9 cellular contexts compared by ENCODE assay signal in genomic region chr10:99926925-99927718, GRCh38.
DNase-seq lines count a peak whose midpoint lies in the region; ATAC-seq, FAIRE-seq and TF ChIP-seq lines count a peak whose summit lies in the region.
"Had no signal": no experiment of that assay in that cellular context is flagged by ENCODE, and none has a peak within 500 bp of the region (broad histone marks: within the 10 kb centered on the region; RNA-seq: fewer than 3 reads in every experiment).

No MANE protein-coding gene starts in this region.

- H3K9ac ChIP-seq in duodenal mucosa (ENCODE audit: low read depth in 1 of 2, low read length in 2 of 2) = peak overlapping the region; percentile 74 to 85

- intact Hi-C loops in activated CD8-positive, alpha-beta T cell treated with anti-CD3 and anti-CD28 coated beads for 36 hours (cut with micrococcal nuclease) = no loop called here

- no peaks in the 10 kb centered on the region for H3K27me3 Mint-ChIP-seq in activated CD8-positive, alpha-beta T cell treated with anti-CD3 and anti-CD28 coated beads for 36 hours
- H3K27me3 Mint-ChIP-seq in activated CD8-positive, alpha-beta T cell treated with anti-CD3 and anti-CD28 coated beads, Interleukin-2, amount 10 ng/mL, durations not matched to agents 7 days and 5 days (ENCODE audit: low read depth) = no peaks in the 10 kb centered on the region

- no peaks in the 10 kb centered on the region for H3K27me3 ChIP-seq in duodenal mucosa (ENCODE audit: control insufficient read depth in 1 of 2, insufficient read depth in 2 of 2, low read length in 2 of 2)
- H3K27me3 ChIP-seq in lung (ENCODE audit: control insufficient read depth, insufficient read depth) = no peaks in the 10 kb centered on the region

- H3K9me3 Mint-ChIP-seq in activated CD8-positive, alpha-beta T cell treated with anti-CD3 and anti-CD28 coated beads for 36 hours = no peaks in the 10 kb centered on the region
- no peaks in the 10 kb centered on the region for H3K9me3 Mint-ChIP-seq in activated CD8-positive, alpha-beta T cell treated with anti-CD3 and anti-CD28 coated beads, Interleukin-2, amount 10 ng/mL, durations not matched to agents 7 days and 5 days (ENCODE audit: insufficient read depth)

- peak overlapping the region; percentile 83 to 91 for H3K4me3 ChIP-seq in duodenal mucosa (ENCODE audit: low read depth in 1 of 2, low read length in 2 of 2)
- no peak overlapping the region for H3K4me3 ChIP-seq in lung

- peak overlapping the region; percentile 18 for H3K27ac Mint-ChIP-seq in activated CD8-positive, alpha-beta T cell treated with anti-CD3 and anti-CD28 coated beads for 36 hours
- H3K27ac Mint-ChIP-seq in activated CD8-positive, alpha-beta T cell treated with anti-CD3 and anti-CD28 coated beads, Interleukin-2, amount 10 ng/mL, durations not matched to agents 7 days and 5 days = no peak overlapping the region

- no peaks in the 10 kb centered on the region for H3K9me3 ChIP-seq in duodenal mucosa (ENCODE audit: control insufficient read depth in 1 of 2, low read length in 2 of 2)
- no peaks in the 10 kb centered on the region for H3K9me3 ChIP-seq in lung (ENCODE audit: control insufficient read depth in 2 of 2, insufficient read depth in 1 of 2, low read length in 1 of 2)

- H3K36me3 ChIP-seq in duodenal mucosa (ENCODE audit: control insufficient read depth in 1 of 2, insufficient read depth in 2 of 2, low read length in 2 of 2) (no peaks in the 10 kb centered on the region), lung (ENCODE audit: control insufficient read depth in 2 of 2, insufficient read depth in 2 of 2, low read length in 2 of 2) (no peaks in the 10 kb centered on the region)

- 40 to 58% methylated on average over 9 of the region's 9 CpGs for WGBS in lung, 2 donors

- no peak overlapping the region for H3K4me3 Mint-ChIP-seq in activated CD8-positive, alpha-beta T cell treated with anti-CD3 and anti-CD28 coated beads for 36 hours
- no peak overlapping the region for H3K4me3 Mint-ChIP-seq in activated CD8-positive, alpha-beta T cell treated with anti-CD3 and anti-CD28 coated beads, Interleukin-2, amount 10 ng/mL, durations not matched to agents 7 days and 5 days

- DNase-seq in activated CD8-positive, alpha-beta T cell treated with anti-CD3 and anti-CD28 coated beads for 36 hours = no peak
- DNase-seq in activated CD8-positive, alpha-beta T cell treated with anti-CD3 and anti-CD28 coated beads, Interleukin-2, amount 10 ng/mL, durations not matched to agents 7 days and 5 days = no peak
- DNase-seq in lung (ENCODE audit: low spot score) = no peak
- DNase-seq in urothelium cell line (ENCODE audit: low spot score) = peak; percentile 80
- no peak for DNase-seq in activated effector memory CD4-positive, alpha-beta T cell treated with Interleukin-2 at 50 U/mL for 16 hours
- DNase-seq in SK-N-DZ (ENCODE audit: low spot score) = no peak
- DNase-seq: AML-193 had no signal

- POLR2A ChIA-PET in activated CD8-positive, alpha-beta T cell treated with anti-CD3 and anti-CD28 coated beads for 36 hours (lab: Charles Lee) = interaction anchor here (1.0 kb wide), 1 partner anchor 8 kb away, joined by 3 read pairs; no protein-coding TSS in a partner anchor
- POLR2A ChIA-PET in activated CD8-positive, alpha-beta T cell treated with anti-CD3 and anti-CD28 coated beads, Interleukin-2, amount 10 ng/mL, durations not matched to agents 7 days and 5 days (lab: Charles Lee) = no interaction called here

- H3K4me1 ChIP-seq in duodenal mucosa (ENCODE audit: control insufficient read depth in 1 of 2, insufficient read depth in 2 of 2, low read length in 2 of 2) (peaks cover 20 to 22% of the 10 kb centered on the region in 2 donors), lung (ENCODE audit: control insufficient read depth in 2 of 2, insufficient read depth in 2 of 2, low read length in 2 of 2) (peaks cover 16% of the 10 kb centered on the region in 2 donors)

- ATAC-seq in activated CD8-positive, alpha-beta T cell treated with anti-CD3 and anti-CD28 coated beads for 36 hours = no peak
- no peak for ATAC-seq in activated CD8-positive, alpha-beta T cell treated with anti-CD3 and anti-CD28 coated beads, Interleukin-2, amount 10 ng/mL, durations not matched to agents 7 days and 5 days
- ATAC-seq in lung (ENCODE audit: insufficient read depth, low FRiP score) (no peak), HG02970 (IDR thresholded peaks at IDR 0.05; ENCODE audit: low FRiP score, unreplicated experiment) (no peak)

- FAIRE-seq in urothelium cell line (lab: Jason Lieb, UNC) = no peak

- no peak for TF ChIP-seq CTCF in activated CD8-positive, alpha-beta T cell treated with anti-CD3 and anti-CD28 coated beads for 36 hours (IDR thresholded peaks at IDR 0.05)
- no peak for TF ChIP-seq CTCF in lung (IDR thresholded peaks at IDR 0.05; ENCODE audit: control extremely low read depth, extremely low read depth)

- H3K27ac ChIP-seq in duodenal mucosa (ENCODE audit: low read depth, low read length) (peak overlapping the region; percentile 62), lung (ENCODE audit: low read depth in 1 of 2, low read length in 1 of 2) (peak overlapping the region; percentile 1 to 74)

- CTCF ChIA-PET in activated CD8-positive, alpha-beta T cell treated with anti-CD3 and anti-CD28 coated beads for 36 hours (lab: Charles Lee) = interaction anchor here (0.9 to 1.3 kb wide), 3 partner anchors 68 to 119 kb away, joined by 3 to 6 read pairs (median 3); no protein-coding TSS in a partner anchor
- CTCF ChIA-PET in activated CD8-positive, alpha-beta T cell treated with anti-CD3 and anti-CD28 coated beads, Interleukin-2, amount 10 ng/mL, durations not matched to agents 7 days and 5 days (lab: Charles Lee) = interaction anchor here (1.2 to 1.4 kb wide), 2 partner anchors 49 to 81 kb away, joined by 3 to 8 read pairs; no protein-coding TSS in a partner anchor

- H3K36me3 Mint-ChIP-seq in activated CD8-positive, alpha-beta T cell treated with anti-CD3 and anti-CD28 coated beads for 36 hours (ENCODE audit: low read depth) = no peaks in the 10 kb centered on the region
- no peaks in the 10 kb centered on the region for H3K36me3 Mint-ChIP-seq in activated CD8-positive, alpha-beta T cell treated with anti-CD3 and anti-CD28 coated beads, Interleukin-2, amount 10 ng/mL, durations not matched to agents 7 days and 5 days (ENCODE audit: low read depth)

- H3K4me1 Mint-ChIP-seq in activated CD8-positive, alpha-beta T cell treated with anti-CD3 and anti-CD28 coated beads for 36 hours (ENCODE audit: low read depth) = peaks cover 27% of the 10 kb centered on the region
- peaks cover 10% of the 10 kb centered on the region for H3K4me1 Mint-ChIP-seq in activated CD8-positive, alpha-beta T cell treated with anti-CD3 and anti-CD28 coated beads, Interleukin-2, amount 10 ng/mL, durations not matched to agents 7 days and 5 days (ENCODE audit: low read depth)
